ENCODE assay signal across 14 cellular contexts in genomic region chr12:49557917-49558215, GRCh38. TPM values are rescaled to one million over a fixed set of nuclear protein-coding genes. Genes with fewer than 3 reads are reported as not detected.
DNase-seq lines count a peak whose midpoint lies in the region; ATAC-seq, FAIRE-seq and TF ChIP-seq lines count a peak whose summit lies in the region.
"Had no signal": no experiment of that assay in that cellular context is flagged by ENCODE, and none has a peak within 500 bp of the region (broad histone marks: within the 10 kb centered on the region; RNA-seq: fewer than 3 reads in every experiment).

No MANE protein-coding gene starts in this region.

- H3K27ac ChIP-seq in IMR-90 (ENCODE audit: insufficient read depth, low read length) (no peak overlapping the region), K562 (ENCODE audit: extremely low read depth, low read depth, low read length) (no peak overlapping the region), right lobe of liver (no peak overlapping the region)

- H2BK5ac ChIP-seq in IMR-90 (ENCODE audit: low read depth, low read length, poor library complexity, severe bottlenecking) = no peak overlapping the region

- TF ChIP-seq RAD21 in IMR-90 (IDR thresholded peaks at IDR 0.05; ENCODE audit: low read length) (no peak), K562 (CRISPR knock-in tag; conservative IDR thresholded peaks at IDR 0.05 in 1 of 2, IDR thresholded peaks at IDR 0.05 in 1 of 2) (no peak)

- peaks cover 5% of the 10 kb centered on the region; the same call in 1 of the 2 replicates for H3K27me3 ChIP-seq in IMR-90 (ENCODE audit: control insufficient read depth, insufficient read depth, low read length)
- peaks cover 0 to 3% of the 10 kb centered on the region in 2 experiments; a peak in 2 of 5 replicates for H3K27me3 ChIP-seq in K562 (ENCODE audit: control insufficient read depth in 2 of 2, insufficient read depth in 2 of 2, low read length in 2 of 2)
- no peaks in the 10 kb centered on the region for H3K27me3 ChIP-seq in right lobe of liver

- no peaks in the 10 kb centered on the region for H3K4me1 ChIP-seq in IMR-90 (ENCODE audit: control insufficient read depth, insufficient read depth, low read length)
- peaks cover 0 to 20% of the 10 kb centered on the region in 2 experiments; a peak in 2 of 5 replicates for H3K4me1 ChIP-seq in K562 (replicated peaks in 1 of 2; ENCODE audit: control insufficient read depth in 2 of 2, insufficient read depth in 2 of 2, low read length in 2 of 2)
- no peaks in the 10 kb centered on the region for H3K4me1 ChIP-seq in right lobe of liver

- no peak overlapping the region for H4K8ac ChIP-seq in IMR-90 (ENCODE audit: low read depth in 2 of 2, low read length in 2 of 2)

- no peak overlapping the region for H3K18ac ChIP-seq in IMR-90 (ENCODE audit: low read depth, low read length)

- no peak overlapping the region for H2AK5ac ChIP-seq in IMR-90 (ENCODE audit: low read depth, low read length)

- no peak overlapping the region for H3K56ac ChIP-seq in IMR-90 (ENCODE audit: extremely low read depth, insufficient read depth, low read length)

- peak; percentile 13; the same call in 1 of the 2 replicates for TF ChIP-seq CTCF in IMR-90 (conservative IDR thresholded peaks at IDR 0.05; ENCODE audit: low read depth, low read length)
- TF ChIP-seq CTCF in K562 (IDR thresholded peaks at IDR 0.05 in 2 of 3, conservative IDR thresholded peaks at IDR 0.05 in 1 of 3; ENCODE audit: insufficient read depth in 2 of 3, low read depth in 1 of 3, low read length in 3 of 3) = no peak
- peak in 2 of 4 donors; percentile 34 to 35 for TF ChIP-seq CTCF in right lobe of liver (IDR thresholded peaks at IDR 0.05)

- H3K79me1 ChIP-seq in IMR-90 (ENCODE audit: low read depth in 1 of 2, low read length in 2 of 2) = no peaks in the 10 kb centered on the region

- no peak overlapping the region for H3K4me3 ChIP-seq in IMR-90 (ENCODE audit: insufficient read depth, low read depth, low read length)
- no peak overlapping the region for H3K4me3 ChIP-seq in K562
- H3K4me3 ChIP-seq in right lobe of liver = no peak overlapping the region

- in situ Hi-C loops in IMR-90 (cut with MboI; ENCODE audit: low sequenced_read_pairs) (no loop called here), K562 (cut with MboI) (no loop called here)

- no peak overlapping the region for H3K14ac ChIP-seq in IMR-90 (replicated peaks; ENCODE audit: low read depth, low read length)

- no peak overlapping the region for H3K9ac ChIP-seq in IMR-90 (ENCODE audit: low read depth, low read length)
- peak overlapping the region in 1 of 2 experiments; percentile 65; a peak in 1 of 4 replicates for H3K9ac ChIP-seq in K562 (ENCODE audit: insufficient read depth in 1 of 2, low read depth in 2 of 2, low read length in 2 of 2)

- H3K79me2 ChIP-seq in K562 (ENCODE audit: control insufficient read depth, insufficient read depth, low read length) = no peaks in the 10 kb centered on the region

- no peak overlapping the region for H2BK15ac ChIP-seq in IMR-90 (ENCODE audit: low read depth, low read length)

- BruUV-seq in IMR-90 (replicated peaks; lab: Mats Ljungman, UMichigan) (no TSS peak), K562 (replicated peaks; lab: Mats Ljungman, UMichigan) (no TSS peak)

- H3K23ac ChIP-seq in IMR-90 (ENCODE audit: low read depth, low read length) = no peak overlapping the region

- no peak for TF ChIP-seq POLR2A in IMR-90 (IDR thresholded peaks at IDR 0.05; ENCODE audit: low read depth, low read length)
- no peak for TF ChIP-seq POLR2A in K562 (conservative IDR thresholded peaks at IDR 0.05)
- TF ChIP-seq POLR2A in right lobe of liver (IDR thresholded peaks at IDR 0.05) = no peak

- FAIRE-seq in K562 (lab: Jason Lieb, UNC) = no peak
- FAIRE-seq: colon had no signal

- 67% methylated on average over 1 of the region's 7 CpGs; no CpG with 5 or more reads in 1 of the 2 experiments for WGBS in IMR-90 (ENCODE audit: extremely low coverage in 2 of 2, insufficient read length in 1 of 2), 2 experiments
- 83% methylated on average over 3 of the region's 7 CpGs for WGBS in K562 (ENCODE audit: insufficient coverage, low coverage, missing lambda C conversion rate)
- WGBS in right lobe of liver (ENCODE audit: insufficient coverage, low coverage, low lambda C conversion rate, missing lambda C conversion rate) = 45% methylated on average over 5 of the region's 7 CpGs

- H4K5ac ChIP-seq in IMR-90 (ENCODE audit: low read depth, low read length) = no peak overlapping the region

- TF ChIP-seq EP300 in K562 (IDR thresholded peaks at IDR 0.05; ENCODE audit: low read length) = no peak

- H2AK9ac ChIP-seq in IMR-90 (replicated peaks; ENCODE audit: low read depth, low read length, poor library complexity) = no peak overlapping the region

- dilution Hi-C loops in IMR-90 (cut with HindIII; ENCODE audit: low sequenced_read_pairs, unreplicated experiment) = no loop called here

- CTCF ChIA-PET in IMR-90 (lab: Yijun Ruan, JAX) = no interaction called here
- CTCF ChIA-PET in K562 (lab: Yijun Ruan, JAX; ENCODE audit: low intra/inter-chr PET ratio) = no interaction called here

- ATAC-seq in IMR-90 (ENCODE audit: low read depth) = peak; percentile 38; the same call in 1 of the 2 replicates
- ATAC-seq in K562 = no peak
- ATAC-seq in right lobe of liver = peak; percentile 20 to 44 (median 42)
- ATAC-seq in HG03025 (IDR thresholded peaks at IDR 0.05; ENCODE audit: low FRiP score, unreplicated experiment) = no peak
- no peak for ATAC-seq in HG03095 (IDR thresholded peaks at IDR 0.05; ENCODE audit: unreplicated experiment)
- ATAC-seq in GM19023 (IDR thresholded peaks at IDR 0.05; ENCODE audit: unreplicated experiment) = no peak
- ATAC-seq: natural killer cell treated with Interleukin-12 subunit alpha and Interleukin-12 subunit beta and Interleukin-15 and Interleukin-18, amount 100 ng/mL, for 72 hours had no signal

- no peak overlapping the region for H3K4ac ChIP-seq in IMR-90 (ENCODE audit: low read depth, low read length)

- H2AFZ ChIP-seq in IMR-90 (replicated peaks; ENCODE audit: low read length, poor library complexity) (no peak overlapping the region), K562 (ENCODE audit: low read depth, low read length) (no peak overlapping the region)

- DNase-seq in DMS53 (lab: John Stamatoyannopoulos, UW) (peak; percentile 51), DMS53 treated with DMSO at 0.1 percent for 48 hours (lab: John Stamatoyannopoulos, UW; ENCODE audit: unreplicated experiment) (no peak), IMR-90 (no peak), K562 (ENCODE audit: extremely low read depth in 1 of 4, low spot score in 3 of 4) (no peak), right lobe of liver (no peak)
- DNase-seq: islet precursor cell, NCI-H1048, OCI-M1 had no signal

- H3K9me1 ChIP-seq in IMR-90 (ENCODE audit: insufficient read depth, low read length) (no peaks in the 10 kb centered on the region), K562 (ENCODE audit: control insufficient read depth, insufficient read depth, low read length) (no peaks in the 10 kb centered on the region)

- peaks cover 46% of the 10 kb centered on the region for H3K36me3 ChIP-seq in IMR-90 (ENCODE audit: control insufficient read depth, insufficient read depth, low read length)
- peaks cover 60% of the 10 kb centered on the region; the same call in 2 of the 3 replicates for H3K36me3 ChIP-seq in K562 (ENCODE audit: control insufficient read depth, insufficient read depth, low read length)
- peaks cover 0 to 51% (median 24%) of the 10 kb centered on the region in 4 donors for H3K36me3 ChIP-seq in right lobe of liver

- intact Hi-C loops in IMR-90 (cut with micrococcal nuclease) = no loop called here
- intact Hi-C loops in K562 (cut with micrococcal nuclease) = no loop called here
- intact Hi-C loops in right lobe of liver (cut with DNase I) = no loop called here

- POLR2A ChIA-PET in IMR-90 (lab: Charles Lee; ENCODE audit: unreplicated experiment) (no interaction called here), K562 (lab: Yijun Ruan, JAX) (interaction anchor here (1.1 to 1.7 kb wide), 3 partner anchors 10 to 146 kb away, joined by 3 to 8 read pairs (median 4); partner anchors contain the start of gene MCRS1)

- H3K9me3 ChIP-seq in IMR-90 (ENCODE audit: control insufficient read depth, insufficient read depth, low read length) (no peaks in the 10 kb centered on the region), K562 (replicated peaks; ENCODE audit: control insufficient read depth, insufficient read depth, low read depth, low read length) (no peaks in the 10 kb centered on the region), right lobe of liver (no peaks in the 10 kb centered on the region)

- H2BK120ac ChIP-seq in IMR-90 (ENCODE audit: low read depth, low read length) = no peak overlapping the region

- H2BK20ac ChIP-seq in IMR-90 (ENCODE audit: low read depth, low read length) = no peak overlapping the region

- H4K20me1 ChIP-seq in IMR-90 (ENCODE audit: insufficient read depth, low read length) (no peaks in the 10 kb centered on the region), K562 (replicated peaks; ENCODE audit: control insufficient read depth, insufficient read depth, low read length) (no peaks in the 10 kb centered on the region)

- H4K91ac ChIP-seq in IMR-90 (ENCODE audit: insufficient read depth, low read depth, low read length) = no peak overlapping the region

- no peak overlapping the region for H3K4me2 ChIP-seq in IMR-90 (ENCODE audit: low read depth, low read length)
- no peak overlapping the region for H3K4me2 ChIP-seq in K562 (ENCODE audit: insufficient read depth, low read length)

RNA-seq across cellular contexts. Expression of gene MCRS1, which starts 10.1 kb away (rescaled TPM):
- 60.8 and 72.9 TPM in 2 replicates for total RNA-seq in IMR-90 (2012; rRNA removed)
- 73.2 and 75.2 TPM in 2 replicates for polyA plus RNA-seq in IMR-90 (2012; rRNA removed)
- 66.3 and 72.6 TPM in 2 replicates for polyA plus RNA-seq in IMR-90 (2012; cell fraction: cytosol; rRNA removed)
- 122 and 232 TPM in 2 replicates for polyA plus RNA-seq in IMR-90 (2012; cell fraction: nucleus; rRNA removed; ENCODE audit: low replicate concordance)
- total RNA-seq in K562 (2011; cell fraction: chromatin; rRNA removed; ENCODE audit: low replicate concordance) = 48.3 and 157 TPM in 2 replicates
- 116 and 118 TPM in 2 replicates for total RNA-seq in K562 (2011; cell fraction: nucleolus; rRNA removed)
- 68.6 and 79.4 TPM in 2 replicates for total RNA-seq in K562 (2011; cell fraction: nucleoplasm; rRNA removed)
- total RNA-seq in K562 (2014; rRNA removed) = 69.2 and 95.6 TPM in 2 replicates
- 36.4 and 50.0 TPM in 2 replicates for total RNA-seq in K562 (2014; rRNA removed; fragmentation: Illumina TruSeq; extraction: Trizol)
- total RNA-seq in K562 (2015; rRNA removed; fragmentation: Illumina TruSeq; extraction: Trizol) = 71.7 and 73.2 TPM in 2 replicates
- 88.0 and 94.5 TPM in 2 replicates for total RNA-seq in K562 (2021)
- polyA plus RNA-seq in K562 (2011; rRNA removed) = 70.1 and 89.9 TPM in 2 replicates
- polyA plus RNA-seq in K562 (2011; cell fraction: cytosol; rRNA removed) = 99.8 and 157 TPM in 2 replicates
- polyA plus RNA-seq in K562 (2011; cell fraction: nucleus; rRNA removed) = 247 and 284 TPM in 2 replicates
- polyA plus RNA-seq in K562 (2012) = 64.6 and 86.3 TPM in 2 replicates
- 74.2 and 74.9 TPM in 2 replicates for polyA plus RNA-seq in K562 (2014; fragmentation: Illumina TruSeq; extraction: Trizol)
- 10 to 100 TPM; 60.8 to 98.6 TPM for polyA plus RNA-seq in K562 (2014; fragmentation: Nextera tagmentation; extraction: Ambion mirVana)
- 99.9 and 100 TPM in 2 replicates for polyA plus RNA-seq in K562 (2014; rRNA removed)
- 37.7 and 53.3 TPM in 2 replicates for polyA minus RNA-seq in K562 (2011; rRNA and poly(A)+ RNA removed)
- 40.4 and 44.8 TPM in 2 replicates for polyA minus RNA-seq in K562 (2011; cell fraction: cytosol; rRNA and poly(A)+ RNA removed)
- 35.4 and 43.9 TPM in 2 replicates for polyA minus RNA-seq in K562 (2011; cell fraction: nucleus; rRNA and poly(A)+ RNA removed)
- 10 to 100 TPM; 16.0 to 23.0 (median 20.4) TPM for total RNA-seq in right lobe of liver

RNA-seq across cellular contexts. Expression of gene KCNH3, which starts 19.0 kb away (rescaled TPM):
- total RNA-seq in IMR-90 (2012; rRNA removed) = 0.28 TPM in 1 of 2 replicates, not detected in the other
- polyA plus RNA-seq in IMR-90 (2012; rRNA removed) = 0.10 and 0.20 TPM in 2 replicates
- polyA plus RNA-seq in IMR-90 (2012; cell fraction: cytosol; rRNA removed) = 0.05 and 0.09 TPM in 2 replicates
- polyA plus RNA-seq in IMR-90 (2012; cell fraction: nucleus; rRNA removed; ENCODE audit: low replicate concordance) = 0.49 and 1.6 TPM in 2 replicates
- not detected in 2 replicates for total RNA-seq in K562 (2011; cell fraction: chromatin; rRNA removed; ENCODE audit: low replicate concordance)
- total RNA-seq in K562 (2011; cell fraction: nucleolus; rRNA removed) = 0.17 TPM in 1 of 2 replicates, not detected in the other
- total RNA-seq in K562 (2011; cell fraction: nucleoplasm; rRNA removed) = not detected in 2 replicates
- 0.08 TPM in 1 of 2 replicates, not detected in the other for total RNA-seq in K562 (2014; rRNA removed)
- not detected in 2 replicates for total RNA-seq in K562 (2014; rRNA removed; fragmentation: Illumina TruSeq; extraction: Trizol)
- total RNA-seq in K562 (2015; rRNA removed; fragmentation: Illumina TruSeq; extraction: Trizol) = not detected in 2 replicates
- total RNA-seq in K562 (2021) = 0.09 and 0.29 TPM in 2 replicates
- polyA plus RNA-seq in K562 (2011; rRNA removed) = 0.01 and 0.04 TPM in 2 replicates
- 0.01 and 0.12 TPM in 2 replicates for polyA plus RNA-seq in K562 (2011; cell fraction: cytosol; rRNA removed)
- 0.10 and 0.28 TPM in 2 replicates for polyA plus RNA-seq in K562 (2011; cell fraction: nucleus; rRNA removed)
- polyA plus RNA-seq in K562 (2012) = 0.04 and 0.05 TPM in 2 replicates
- polyA plus RNA-seq in K562 (2014; fragmentation: Illumina TruSeq; extraction: Trizol) = not detected in 2 replicates
- polyA plus RNA-seq in K562 (2014; fragmentation: Nextera tagmentation; extraction: Ambion mirVana) = not detected
- polyA plus RNA-seq in K562 (2014; rRNA removed) = 0.09 TPM in 1 of 2 replicates, not detected in the other
- not detected in 2 replicates for polyA minus RNA-seq in K562 (2011; rRNA and poly(A)+ RNA removed)
- not detected in 2 replicates for polyA minus RNA-seq in K562 (2011; cell fraction: cytosol; rRNA and poly(A)+ RNA removed)
- polyA minus RNA-seq in K562 (2011; cell fraction: nucleus; rRNA and poly(A)+ RNA removed) = under 0.01 TPM in 1 of 2 replicates, not detected in the other
- under 1 TPM in 3 of 6 experiments, not detected in 3; 0.09 to 0.25 (median 0.16) TPM for total RNA-seq in right lobe of liver

RNA-seq across cellular contexts. Expression of gene FAM186B, which starts 47.6 kb away (rescaled TPM):
- 0.18 and 0.28 TPM in 2 replicates for total RNA-seq in IMR-90 (2012; rRNA removed)
- polyA plus RNA-seq in IMR-90 (2012; rRNA removed) = 0.10 TPM in 2 replicates
- 0.10 and 0.12 TPM in 2 replicates for polyA plus RNA-seq in IMR-90 (2012; cell fraction: cytosol; rRNA removed)
- 0.28 and 0.36 TPM in 2 replicates for polyA plus RNA-seq in IMR-90 (2012; cell fraction: nucleus; rRNA removed; ENCODE audit: low replicate concordance)
- 0.35 and 0.39 TPM in 2 replicates for total RNA-seq in K562 (2011; cell fraction: chromatin; rRNA removed; ENCODE audit: low replicate concordance)
- 0.26 and 0.33 TPM in 2 replicates for total RNA-seq in K562 (2011; cell fraction: nucleolus; rRNA removed)
- 0.38 and 0.44 TPM in 2 replicates for total RNA-seq in K562 (2011; cell fraction: nucleoplasm; rRNA removed)
- total RNA-seq in K562 (2014; rRNA removed) = 0.12 and 0.23 TPM in 2 replicates
- 0.15 and 0.16 TPM in 2 replicates for total RNA-seq in K562 (2014; rRNA removed; fragmentation: Illumina TruSeq; extraction: Trizol)
- 0.14 and 0.19 TPM in 2 replicates for total RNA-seq in K562 (2015; rRNA removed; fragmentation: Illumina TruSeq; extraction: Trizol)
- total RNA-seq in K562 (2021) = 0.18 TPM in 2 replicates
- polyA plus RNA-seq in K562 (2011; rRNA removed) = 0.07 and 0.15 TPM in 2 replicates
- 0.07 and 0.22 TPM in 2 replicates for polyA plus RNA-seq in K562 (2011; cell fraction: cytosol; rRNA removed)
- polyA plus RNA-seq in K562 (2011; cell fraction: nucleus; rRNA removed) = 0.15 and 0.17 TPM in 2 replicates
- 0.61 and 0.97 TPM in 2 replicates for polyA plus RNA-seq in K562 (2012)
- 0.18 and 0.22 TPM in 2 replicates for polyA plus RNA-seq in K562 (2014; fragmentation: Illumina TruSeq; extraction: Trizol)
- polyA plus RNA-seq in K562 (2014; fragmentation: Nextera tagmentation; extraction: Ambion mirVana) = under 1 TPM; 0.10 to 0.42 TPM
- polyA plus RNA-seq in K562 (2014; rRNA removed) = 0.08 and 0.20 TPM in 2 replicates
- 0.42 TPM in 1 of 2 replicates, not detected in the other for polyA minus RNA-seq in K562 (2011; rRNA and poly(A)+ RNA removed)
- not detected in 2 replicates for polyA minus RNA-seq in K562 (2011; cell fraction: cytosol; rRNA and poly(A)+ RNA removed)
- 0.13 and 0.22 TPM in 2 replicates for polyA minus RNA-seq in K562 (2011; cell fraction: nucleus; rRNA and poly(A)+ RNA removed)
- total RNA-seq in right lobe of liver = 1 to 10 TPM in 1 of 6 experiments, under 1 TPM in 5; 0.24 to 1.4 (median 0.71) TPM
- total RNA-seq: skeletal muscle tissue had no signal

Comparison
In these comparisons a context has a peak if more than half of its experiments do, and no peak if none do; other contexts are left out.
1. ATAC-seq: peak in IMR-90 (single experiment) and right lobe of liver (4 of 4); none in K562 (single experiment), HG03025 (single experiment), HG03095 (single experiment) and GM19023 (single experiment).